ENCODE assay signal across 1 cellular context in the genomic region with DNA sequence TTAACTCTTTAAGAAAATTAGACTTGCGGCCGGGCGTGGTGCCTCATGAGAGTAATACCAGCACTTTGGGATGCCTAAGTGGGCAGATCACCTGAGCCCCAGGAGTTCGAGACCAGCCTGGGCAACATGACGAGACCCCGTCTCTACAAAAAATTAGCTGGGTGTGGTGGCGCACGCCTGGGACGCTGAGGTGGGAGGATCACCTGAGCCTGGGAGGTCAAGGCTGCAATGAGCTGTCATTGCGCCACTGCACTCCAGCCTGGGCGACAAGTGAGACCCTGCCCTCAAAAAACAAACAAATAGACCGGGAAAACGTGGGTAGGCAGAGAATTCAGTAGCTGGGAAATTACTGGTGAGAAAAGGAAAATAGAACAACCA.
TF ChIP-seq lines count a peak whose summit lies in the region.

No MANE protein-coding gene starts in this region.

TF ChIP-seq in GM12878, 131 proteins besides CTCF, POLR2A, EP300 and RAD21 (continued from another document):
- TF ChIP-seq, protein P1, sequence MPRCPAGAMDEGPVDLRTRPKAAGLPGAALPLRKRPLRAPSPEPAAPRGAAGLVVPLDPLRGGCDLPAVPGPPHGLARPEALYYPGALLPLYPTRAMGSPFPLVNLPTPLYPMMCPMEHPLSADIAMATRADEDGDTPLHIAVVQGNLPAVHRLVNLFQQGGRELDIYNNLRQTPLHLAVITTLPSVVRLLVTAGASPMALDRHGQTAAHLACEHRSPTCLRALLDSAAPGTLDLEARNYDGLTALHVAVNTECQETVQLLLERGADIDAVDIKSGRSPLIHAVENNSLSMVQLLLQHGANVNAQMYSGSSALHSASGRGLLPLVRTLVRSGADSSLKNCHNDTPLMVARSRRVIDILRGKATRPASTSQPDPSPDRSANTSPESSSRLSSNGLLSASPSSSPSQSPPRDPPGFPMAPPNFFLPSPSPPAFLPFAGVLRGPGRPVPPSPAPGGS (IDR thresholded peaks at IDR 0.05; ENCODE audit: borderline replicate concordance, insufficient read depth, low read depth, low read length, poor library complexity, severe bottlenecking), result no peak
- TF ChIP-seq SMAD1 (IDR thresholded peaks at IDR 0.05; ENCODE audit: low read depth, partially characterized antibody) (no peak), EGR1 (IDR thresholded peaks at IDR 0.05; ENCODE audit: borderline replicate concordance in 1 of 2, low read depth in 2 of 2, low read length in 2 of 2) (no peak), SP1 (IDR thresholded peaks at IDR 0.05; ENCODE audit: low read depth, low read length) (no peak), HDAC6 (IDR thresholded peaks at IDR 0.05; ENCODE audit: unreplicated experiment) (no peak), ZZZ3 (IDR thresholded peaks at IDR 0.05; ENCODE audit: control insufficient read depth, insufficient read length, low read depth) (no peak), ATF7 (IDR thresholded peaks at IDR 0.05; ENCODE audit: low read depth) (no peak)
- TF ChIP-seq, protein P2, sequence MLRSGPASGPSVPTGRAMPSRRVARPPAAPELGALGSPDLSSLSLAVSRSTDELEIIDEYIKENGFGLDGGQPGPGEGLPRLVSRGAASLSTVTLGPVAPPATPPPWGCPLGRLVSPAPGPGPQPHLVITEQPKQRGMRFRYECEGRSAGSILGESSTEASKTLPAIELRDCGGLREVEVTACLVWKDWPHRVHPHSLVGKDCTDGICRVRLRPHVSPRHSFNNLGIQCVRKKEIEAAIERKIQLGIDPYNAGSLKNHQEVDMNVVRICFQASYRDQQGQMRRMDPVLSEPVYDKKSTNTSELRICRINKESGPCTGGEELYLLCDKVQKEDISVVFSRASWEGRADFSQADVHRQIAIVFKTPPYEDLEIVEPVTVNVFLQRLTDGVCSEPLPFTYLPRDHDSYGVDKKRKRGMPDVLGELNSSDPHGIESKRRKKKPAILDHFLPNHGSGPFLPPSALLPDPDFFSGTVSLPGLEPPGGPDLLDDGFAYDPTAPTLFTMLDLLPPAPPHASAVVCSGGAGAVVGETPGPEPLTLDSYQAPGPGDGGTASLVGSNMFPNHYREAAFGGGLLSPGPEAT (IDR thresholded peaks at IDR 0.05; ENCODE audit: low read depth), result no peak
- TF ChIP-seq, protein P3, sequence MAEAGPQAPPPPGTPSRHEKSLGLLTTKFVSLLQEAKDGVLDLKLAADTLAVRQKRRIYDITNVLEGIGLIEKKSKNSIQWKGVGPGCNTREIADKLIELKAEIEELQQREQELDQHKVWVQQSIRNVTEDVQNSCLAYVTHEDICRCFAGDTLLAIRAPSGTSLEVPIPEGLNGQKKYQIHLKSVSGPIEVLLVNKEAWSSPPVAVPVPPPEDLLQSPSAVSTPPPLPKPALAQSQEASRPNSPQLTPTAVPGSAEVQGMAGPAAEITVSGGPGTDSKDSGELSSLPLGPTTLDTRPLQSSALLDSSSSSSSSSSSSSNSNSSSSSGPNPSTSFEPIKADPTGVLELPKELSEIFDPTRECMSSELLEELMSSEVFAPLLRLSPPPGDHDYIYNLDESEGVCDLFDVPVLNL (IDR thresholded peaks at IDR 0.05; ENCODE audit: low read depth, low read length), result no peak
- TF ChIP-seq, protein P4, sequence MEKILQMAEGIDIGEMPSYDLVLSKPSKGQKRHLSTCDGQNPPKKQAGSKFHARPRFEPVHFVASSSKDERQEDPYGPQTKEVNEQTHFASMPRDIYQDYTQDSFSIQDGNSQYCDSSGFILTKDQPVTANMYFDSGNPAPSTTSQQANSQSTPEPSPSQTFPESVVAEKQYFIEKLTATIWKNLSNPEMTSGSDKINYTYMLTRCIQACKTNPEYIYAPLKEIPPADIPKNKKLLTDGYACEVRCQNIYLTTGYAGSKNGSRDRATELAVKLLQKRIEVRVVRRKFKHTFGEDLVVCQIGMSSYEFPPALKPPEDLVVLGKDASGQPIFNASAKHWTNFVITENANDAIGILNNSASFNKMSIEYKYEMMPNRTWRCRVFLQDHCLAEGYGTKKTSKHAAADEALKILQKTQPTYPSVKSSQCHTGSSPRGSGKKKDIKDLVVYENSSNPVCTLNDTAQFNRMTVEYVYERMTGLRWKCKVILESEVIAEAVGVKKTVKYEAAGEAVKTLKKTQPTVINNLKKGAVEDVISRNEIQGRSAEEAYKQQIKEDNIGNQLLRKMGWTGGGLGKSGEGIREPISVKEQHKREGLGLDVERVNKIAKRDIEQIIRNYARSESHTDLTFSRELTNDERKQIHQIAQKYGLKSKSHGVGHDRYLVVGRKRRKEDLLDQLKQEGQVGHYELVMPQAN (conservative IDR thresholded peaks at IDR 0.05), result no peak
